ENCODE assay signal across 1 cellular context in the genomic region with DNA sequence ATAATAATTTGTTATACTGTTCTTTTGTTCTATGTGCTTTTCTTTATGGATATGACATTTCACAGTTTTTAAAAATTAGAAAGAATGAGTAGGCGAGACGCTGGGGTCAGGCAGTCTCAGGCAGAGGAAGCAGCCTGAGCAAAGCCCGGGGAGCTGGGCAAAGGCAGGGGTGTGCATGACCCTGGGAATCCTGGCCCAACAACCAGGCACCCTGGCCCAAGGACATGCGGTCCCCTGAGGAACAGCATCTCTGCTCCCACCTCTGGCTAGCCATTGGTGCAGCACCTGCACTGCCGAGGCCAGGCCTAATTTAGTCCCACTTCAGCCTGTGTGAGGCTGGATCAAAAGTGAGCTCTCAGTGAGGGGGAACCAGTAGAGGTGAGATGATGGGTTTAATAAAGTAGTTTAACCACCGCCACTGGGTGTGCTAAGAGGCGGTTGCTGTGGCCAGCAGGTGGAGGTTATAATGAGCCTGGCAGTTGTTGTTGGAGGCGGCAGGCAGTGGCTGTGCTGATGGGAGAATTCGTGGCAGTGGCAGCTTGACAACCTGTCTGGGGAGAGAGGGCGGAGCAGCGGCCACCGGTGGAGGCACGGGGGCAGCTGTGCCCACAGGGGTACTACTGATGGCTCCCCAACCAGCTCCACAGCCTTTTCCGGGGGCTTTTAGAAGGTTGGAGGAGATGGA.
TF ChIP-seq lines count a peak whose summit lies in the region.

No MANE protein-coding gene starts in this region.

TF ChIP-seq in WTC11, 78 proteins besides CTCF, POLR2A, EP300 and RAD21 (continued from another document):
- TF ChIP-seq, protein P1, sequence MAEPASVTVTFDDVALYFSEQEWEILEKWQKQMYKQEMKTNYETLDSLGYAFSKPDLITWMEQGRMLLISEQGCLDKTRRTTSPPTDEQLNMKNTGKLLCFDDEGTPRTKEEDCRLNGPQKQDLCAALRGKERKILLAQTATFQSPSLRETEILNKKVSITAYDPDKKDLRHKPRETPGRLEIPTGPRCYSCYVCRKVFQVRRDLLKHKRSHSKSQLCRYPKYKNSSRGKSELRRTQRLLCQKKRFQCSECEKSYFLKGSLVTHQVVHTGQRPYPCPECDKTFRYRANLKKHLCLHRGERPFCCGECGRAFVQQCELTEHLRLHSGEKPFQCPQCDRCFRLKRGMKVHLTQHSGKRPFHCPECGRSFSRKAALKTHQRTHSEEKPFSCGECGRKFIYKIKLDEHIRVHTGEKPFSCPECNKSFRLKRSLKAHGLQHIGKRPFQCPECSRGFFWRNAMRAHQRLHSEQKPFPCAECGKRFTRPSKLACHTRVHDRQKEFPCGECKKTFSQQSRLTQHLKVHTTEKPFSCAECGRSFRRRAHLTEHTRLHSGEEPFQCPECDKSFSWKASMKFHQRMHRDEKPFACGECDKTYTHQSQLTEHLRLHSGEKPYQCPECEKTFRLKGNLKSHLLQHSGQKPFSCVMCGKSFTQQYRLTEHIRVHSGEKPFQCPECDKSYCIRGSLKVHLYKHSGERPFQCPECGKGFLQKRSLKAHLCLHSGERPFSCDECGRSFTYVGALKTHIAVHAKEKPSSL (CRISPR knock-in tag; conservative IDR thresholded peaks at IDR 0.05) = no peak
- TF ChIP-seq SOX15 (CRISPR knock-in tag; IDR thresholded peaks at IDR 0.05) = no peak
- no peak for TF ChIP-seq JAZF1 (CRISPR knock-in tag; IDR thresholded peaks at IDR 0.05)
- no peak for TF ChIP-seq JUN (CRISPR knock-in tag; IDR thresholded peaks at IDR 0.05)
- TF ChIP-seq MYBL2 (CRISPR knock-in tag; IDR thresholded peaks at IDR 0.05) = no peak
- no peak for TF ChIP-seq FOXJ3 (CRISPR knock-in tag; IDR thresholded peaks at IDR 0.05; ENCODE audit: borderline replicate concordance)
- TF ChIP-seq, protein P2, sequence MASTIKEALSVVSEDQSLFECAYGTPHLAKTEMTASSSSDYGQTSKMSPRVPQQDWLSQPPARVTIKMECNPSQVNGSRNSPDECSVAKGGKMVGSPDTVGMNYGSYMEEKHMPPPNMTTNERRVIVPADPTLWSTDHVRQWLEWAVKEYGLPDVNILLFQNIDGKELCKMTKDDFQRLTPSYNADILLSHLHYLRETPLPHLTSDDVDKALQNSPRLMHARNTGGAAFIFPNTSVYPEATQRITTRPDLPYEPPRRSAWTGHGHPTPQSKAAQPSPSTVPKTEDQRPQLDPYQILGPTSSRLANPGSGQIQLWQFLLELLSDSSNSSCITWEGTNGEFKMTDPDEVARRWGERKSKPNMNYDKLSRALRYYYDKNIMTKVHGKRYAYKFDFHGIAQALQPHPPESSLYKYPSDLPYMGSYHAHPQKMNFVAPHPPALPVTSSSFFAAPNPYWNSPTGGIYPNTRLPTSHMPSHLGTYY (CRISPR knock-in tag; IDR thresholded peaks at IDR 0.05) = no peak
- TF ChIP-seq, protein P3, sequence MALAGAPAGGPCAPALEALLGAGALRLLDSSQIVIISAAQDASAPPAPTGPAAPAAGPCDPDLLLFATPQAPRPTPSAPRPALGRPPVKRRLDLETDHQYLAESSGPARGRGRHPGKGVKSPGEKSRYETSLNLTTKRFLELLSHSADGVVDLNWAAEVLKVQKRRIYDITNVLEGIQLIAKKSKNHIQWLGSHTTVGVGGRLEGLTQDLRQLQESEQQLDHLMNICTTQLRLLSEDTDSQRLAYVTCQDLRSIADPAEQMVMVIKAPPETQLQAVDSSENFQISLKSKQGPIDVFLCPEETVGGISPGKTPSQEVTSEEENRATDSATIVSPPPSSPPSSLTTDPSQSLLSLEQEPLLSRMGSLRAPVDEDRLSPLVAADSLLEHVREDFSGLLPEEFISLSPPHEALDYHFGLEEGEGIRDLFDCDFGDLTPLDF (CRISPR knock-in tag; IDR thresholded peaks at IDR 0.05) = no peak
- TF ChIP-seq ETV6 (CRISPR knock-in tag; IDR thresholded peaks at IDR 0.05) = no peak
- no peak for TF ChIP-seq GRHL2 (CRISPR knock-in tag; IDR thresholded peaks at IDR 0.05; ENCODE audit: insufficient replicate concordance, severe bottlenecking)
- TF ChIP-seq, protein P4, sequence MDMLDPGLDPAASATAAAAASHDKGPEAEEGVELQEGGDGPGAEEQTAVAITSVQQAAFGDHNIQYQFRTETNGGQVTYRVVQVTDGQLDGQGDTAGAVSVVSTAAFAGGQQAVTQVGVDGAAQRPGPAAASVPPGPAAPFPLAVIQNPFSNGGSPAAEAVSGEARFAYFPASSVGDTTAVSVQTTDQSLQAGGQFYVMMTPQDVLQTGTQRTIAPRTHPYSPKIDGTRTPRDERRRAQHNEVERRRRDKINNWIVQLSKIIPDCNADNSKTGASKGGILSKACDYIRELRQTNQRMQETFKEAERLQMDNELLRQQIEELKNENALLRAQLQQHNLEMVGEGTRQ (CRISPR knock-in tag; IDR thresholded peaks at IDR 0.05) = no peak
- no peak for TF ChIP-seq KAT7 (CRISPR knock-in tag; IDR thresholded peaks at IDR 0.05; ENCODE audit: borderline replicate concordance)
- TF ChIP-seq RORB (CRISPR knock-in tag; IDR thresholded peaks at IDR 0.05) = no peak
